In the genomic region with DNA sequence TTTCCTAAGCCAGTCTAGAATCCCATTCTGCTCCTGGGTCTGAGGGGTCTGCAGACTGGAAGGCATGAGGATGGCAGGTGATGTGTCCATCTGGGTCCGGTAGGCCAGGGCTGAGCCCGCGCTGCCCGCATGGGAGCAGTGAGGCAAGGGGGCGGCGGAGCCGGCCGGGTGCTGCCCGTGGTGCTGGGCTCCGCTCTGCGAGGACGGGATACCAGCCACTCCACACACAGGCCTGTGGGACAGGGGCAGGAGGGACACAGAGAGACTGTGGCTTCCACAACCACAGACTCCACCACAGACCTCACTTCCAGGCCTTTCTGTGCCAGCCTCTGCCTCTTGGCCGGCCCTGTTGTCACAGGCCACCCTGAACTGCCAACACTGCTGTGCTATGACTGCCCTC, we compare ENCODE assay signal across 1 cellular context.
TF ChIP-seq lines count a peak whose summit lies in the region.

No MANE protein-coding gene starts in this region.

TF ChIP-seq in HepG2, 621 proteins besides CTCF, POLR2A, EP300 and RAD21:
- TF ChIP-seq, protein P1, sequence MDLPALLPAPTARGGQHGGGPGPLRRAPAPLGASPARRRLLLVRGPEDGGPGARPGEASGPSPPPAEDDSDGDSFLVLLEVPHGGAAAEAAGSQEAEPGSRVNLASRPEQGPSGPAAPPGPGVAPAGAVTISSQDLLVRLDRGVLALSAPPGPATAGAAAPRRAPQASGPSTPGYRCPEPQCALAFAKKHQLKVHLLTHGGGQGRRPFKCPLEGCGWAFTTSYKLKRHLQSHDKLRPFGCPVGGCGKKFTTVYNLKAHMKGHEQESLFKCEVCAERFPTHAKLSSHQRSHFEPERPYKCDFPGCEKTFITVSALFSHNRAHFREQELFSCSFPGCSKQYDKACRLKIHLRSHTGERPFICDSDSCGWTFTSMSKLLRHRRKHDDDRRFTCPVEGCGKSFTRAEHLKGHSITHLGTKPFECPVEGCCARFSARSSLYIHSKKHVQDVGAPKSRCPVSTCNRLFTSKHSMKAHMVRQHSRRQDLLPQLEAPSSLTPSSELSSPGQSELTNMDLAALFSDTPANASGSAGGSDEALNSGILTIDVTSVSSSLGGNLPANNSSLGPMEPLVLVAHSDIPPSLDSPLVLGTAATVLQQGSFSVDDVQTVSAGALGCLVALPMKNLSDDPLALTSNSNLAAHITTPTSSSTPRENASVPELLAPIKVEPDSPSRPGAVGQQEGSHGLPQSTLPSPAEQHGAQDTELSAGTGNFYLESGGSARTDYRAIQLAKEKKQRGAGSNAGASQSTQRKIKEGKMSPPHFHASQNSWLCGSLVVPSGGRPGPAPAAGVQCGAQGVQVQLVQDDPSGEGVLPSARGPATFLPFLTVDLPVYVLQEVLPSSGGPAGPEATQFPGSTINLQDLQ (CRISPR knock-in tag; IDR thresholded peaks at IDR 0.05), result no peak
- TF ChIP-seq, protein P2, sequence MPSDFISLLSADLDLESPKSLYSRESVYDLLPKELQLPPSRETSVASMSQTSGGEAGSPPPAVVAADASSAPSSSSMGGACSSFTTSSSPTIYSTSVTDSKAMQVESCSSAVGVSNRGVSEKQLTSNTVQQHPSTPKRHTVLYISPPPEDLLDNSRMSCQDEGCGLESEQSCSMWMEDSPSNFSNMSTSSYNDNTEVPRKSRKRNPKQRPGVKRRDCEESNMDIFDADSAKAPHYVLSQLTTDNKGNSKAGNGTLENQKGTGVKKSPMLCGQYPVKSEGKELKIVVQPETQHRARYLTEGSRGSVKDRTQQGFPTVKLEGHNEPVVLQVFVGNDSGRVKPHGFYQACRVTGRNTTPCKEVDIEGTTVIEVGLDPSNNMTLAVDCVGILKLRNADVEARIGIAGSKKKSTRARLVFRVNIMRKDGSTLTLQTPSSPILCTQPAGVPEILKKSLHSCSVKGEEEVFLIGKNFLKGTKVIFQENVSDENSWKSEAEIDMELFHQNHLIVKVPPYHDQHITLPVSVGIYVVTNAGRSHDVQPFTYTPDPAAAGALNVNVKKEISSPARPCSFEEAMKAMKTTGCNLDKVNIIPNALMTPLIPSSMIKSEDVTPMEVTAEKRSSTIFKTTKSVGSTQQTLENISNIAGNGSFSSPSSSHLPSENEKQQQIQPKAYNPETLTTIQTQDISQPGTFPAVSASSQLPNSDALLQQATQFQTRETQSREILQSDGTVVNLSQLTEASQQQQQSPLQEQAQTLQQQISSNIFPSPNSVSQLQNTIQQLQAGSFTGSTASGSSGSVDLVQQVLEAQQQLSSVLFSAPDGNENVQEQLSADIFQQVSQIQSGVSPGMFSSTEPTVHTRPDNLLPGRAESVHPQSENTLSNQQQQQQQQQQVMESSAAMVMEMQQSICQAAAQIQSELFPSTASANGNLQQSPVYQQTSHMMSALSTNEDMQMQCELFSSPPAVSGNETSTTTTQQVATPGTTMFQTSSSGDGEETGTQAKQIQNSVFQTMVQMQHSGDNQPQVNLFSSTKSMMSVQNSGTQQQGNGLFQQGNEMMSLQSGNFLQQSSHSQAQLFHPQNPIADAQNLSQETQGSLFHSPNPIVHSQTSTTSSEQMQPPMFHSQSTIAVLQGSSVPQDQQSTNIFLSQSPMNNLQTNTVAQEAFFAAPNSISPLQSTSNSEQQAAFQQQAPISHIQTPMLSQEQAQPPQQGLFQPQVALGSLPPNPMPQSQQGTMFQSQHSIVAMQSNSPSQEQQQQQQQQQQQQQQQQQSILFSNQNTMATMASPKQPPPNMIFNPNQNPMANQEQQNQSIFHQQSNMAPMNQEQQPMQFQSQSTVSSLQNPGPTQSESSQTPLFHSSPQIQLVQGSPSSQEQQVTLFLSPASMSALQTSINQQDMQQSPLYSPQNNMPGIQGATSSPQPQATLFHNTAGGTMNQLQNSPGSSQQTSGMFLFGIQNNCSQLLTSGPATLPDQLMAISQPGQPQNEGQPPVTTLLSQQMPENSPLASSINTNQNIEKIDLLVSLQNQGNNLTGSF (CRISPR knock-in tag; IDR thresholded peaks at IDR 0.05), result no peak
- TF ChIP-seq TBP (CRISPR knock-in tag; IDR thresholded peaks at IDR 0.05) (no peak), AGO2 (optimal IDR thresholded peaks at IDR 0.05; ENCODE audit: low read depth, low read length) (peak; percentile 72)
TF ChIP-seq in HepG2: peak in this region for 1.
